8 cellular contexts compared by ENCODE assay signal in genomic region chr15:76996526-76997401, GRCh38. TPM values are rescaled to one million over a fixed set of nuclear protein-coding genes. Genes with fewer than 3 reads are reported as not detected.
DNase-seq lines count a peak whose midpoint lies in the region; ATAC-seq and TF ChIP-seq lines count a peak whose summit lies in the region.

No MANE protein-coding gene starts in this region.

- peaks cover 37% of the 10 kb centered on the region for H3K4me1 ChIP-seq in BE2C

- peak overlapping the region; percentile 92 to 98 for H3K27ac Mint-ChIP-seq in natural killer cell treated with Interleukin-12 subunit alpha and Interleukin-12 subunit beta and Interleukin-15 and Interleukin-18, amount 100 ng/mL, for 72 hours
- H3K27ac Mint-ChIP-seq in osteocyte (ENCODE audit: unreplicated experiment): no peak overlapping the region

- H3K36me3 ChIP-seq in BE2C: no peaks in the 10 kb centered on the region

- no peak for TF ChIP-seq CTCF in BE2C (IDR thresholded peaks at IDR 0.05; ENCODE audit: low read depth, low read length)
- TF ChIP-seq CTCF in osteocyte (IDR thresholded peaks at IDR 0.05): no peak

- no peak overlapping the region for H3K4me3 ChIP-seq in BE2C (ENCODE audit: low read depth, low read length)

- peak; percentile 55 to 60 for ATAC-seq in natural killer cell treated with Interleukin-12 subunit alpha and Interleukin-12 subunit beta and Interleukin-15 and Interleukin-18, amount 100 ng/mL, for 72 hours
- ATAC-seq in HG03342 (IDR thresholded peaks at IDR 0.05; ENCODE audit: unreplicated experiment): no peak
- no peak for ATAC-seq in GM19395 (IDR thresholded peaks at IDR 0.05; ENCODE audit: unreplicated experiment)

- H3K27me3 Mint-ChIP-seq in natural killer cell treated with Interleukin-12 subunit alpha and Interleukin-12 subunit beta and Interleukin-15 and Interleukin-18, amount 100 ng/mL, for 72 hours: no peaks in the 10 kb centered on the region
- no peaks in the 10 kb centered on the region for H3K27me3 Mint-ChIP-seq in osteocyte (ENCODE audit: unreplicated experiment)

- H3K4me3 Mint-ChIP-seq in natural killer cell treated with Interleukin-12 subunit alpha and Interleukin-12 subunit beta and Interleukin-15 and Interleukin-18, amount 100 ng/mL, for 72 hours: peak overlapping the region; percentile 94
- H3K4me3 Mint-ChIP-seq in osteocyte (ENCODE audit: unreplicated experiment): no peak overlapping the region

- H3K9me3 Mint-ChIP-seq in natural killer cell treated with Interleukin-12 subunit alpha and Interleukin-12 subunit beta and Interleukin-15 and Interleukin-18, amount 100 ng/mL, for 72 hours: no peaks in the 10 kb centered on the region
- no peaks in the 10 kb centered on the region for H3K9me3 Mint-ChIP-seq in osteocyte (ENCODE audit: unreplicated experiment)

- DNase-seq in BE2C: peak; percentile 63
- DNase-seq in T-helper 22 cell (ENCODE audit: low read depth): peak; percentile 37
- peak; percentile 29 for DNase-seq in cerebellar cortex (ENCODE audit: low spot score)
- peak; percentile 73 for DNase-seq in natural killer cell treated with Interleukin-12 subunit alpha and Interleukin-12 subunit beta and Interleukin-15 and Interleukin-18, amount 100 ng/mL, for 72 hours (ENCODE audit: low spot score)
- DNase-seq in osteocyte (ENCODE audit: extremely low spot score, unreplicated experiment): no peak
- no peak for DNase-seq in SHP77 (lab: John Stamatoyannopoulos, UW)

- H3K27me3 ChIP-seq in BE2C: no peaks in the 10 kb centered on the region

- no peaks in the 10 kb centered on the region for H3K9me3 ChIP-seq in BE2C

- peaks cover 52 to 72% of the 10 kb centered on the region in 2 donors for H3K4me1 Mint-ChIP-seq in natural killer cell treated with Interleukin-12 subunit alpha and Interleukin-12 subunit beta and Interleukin-15 and Interleukin-18, amount 100 ng/mL, for 72 hours (ENCODE audit: low read depth in 2 of 2)
- H3K4me1 Mint-ChIP-seq in osteocyte (ENCODE audit: unreplicated experiment): no peaks in the 10 kb centered on the region

- H3K36me3 Mint-ChIP-seq in natural killer cell treated with Interleukin-12 subunit alpha and Interleukin-12 subunit beta and Interleukin-15 and Interleukin-18, amount 100 ng/mL, for 72 hours: no peaks in the 10 kb centered on the region
- H3K36me3 Mint-ChIP-seq in osteocyte (ENCODE audit: unreplicated experiment): no peaks in the 10 kb centered on the region

RNA-seq across cellular contexts. Expression of gene PSTPIP1, which starts 1.8 kb away (rescaled TPM):
- 7.2 TPM for polyA plus RNA-seq in BE2C (2012; ENCODE audit: insufficient read depth, insufficient read length, low read depth)
- total RNA-seq in natural killer cell treated with Interleukin-12 subunit alpha and Interleukin-12 subunit beta and Interleukin-15 and Interleukin-18, amount 100 ng/mL, for 72 hours: 100 to 1,000 TPM; 161 to 167 TPM
- not detected in 2 replicates for total RNA-seq in osteocyte

Comparison
In these comparisons a context has a peak if more than half of its experiments do, and no peak if none do; other contexts are left out.
1. DNase-seq: peak in BE2C (single experiment), T-helper 22 cell (single experiment), cerebellar cortex (single experiment) and natural killer cell treated with Interleukin-12 subunit alpha and Interleukin-12 subunit beta and Interleukin-15 and Interleukin-18, amount 100 ng/mL, for 72 hours (single experiment); none in osteocyte (single experiment) and SHP77 (0 of 2).
2. ATAC-seq: peak in natural killer cell treated with Interleukin-12 subunit alpha and Interleukin-12 subunit beta and Interleukin-15 and Interleukin-18, amount 100 ng/mL, for 72 hours (2 of 2); none in HG03342 (single experiment) and GM19395 (single experiment).
3. RNA of gene PSTPIP1, which starts 1.8 kb away (total RNA-seq): 161 to 167 TPM in natural killer cell treated with Interleukin-12 subunit alpha and Interleukin-12 subunit beta and Interleukin-15 and Interleukin-18, amount 100 ng/mL, for 72 hours; not detected in osteocyte; every median in the first group is over 100 times any median in the second.